Comparison of ENCODE assay signal across 15 cellular contexts in genomic region chr10:113080061-113080460, GRCh38.
DNase-seq lines count a peak whose midpoint lies in the region; ATAC-seq and TF ChIP-seq lines count a peak whose summit lies in the region.
"Had no signal": no experiment of that assay in that cellular context is flagged by ENCODE, and none has a peak within 500 bp of the region (broad histone marks: within the 10 kb centered on the region; RNA-seq: fewer than 3 reads in every experiment).

No MANE protein-coding gene starts in this region.

- H3K36me3 Mint-ChIP-seq in GM23338 (ENCODE audit: low read depth) (peaks cover 11% of the 10 kb centered on the region; the same call in 2 of the 3 replicates), natural killer cell (no peaks in the 10 kb centered on the region)
- H3K36me3 Mint-ChIP-seq in stimulated activated memory B cell treated with anti-CD40 and anti-IgM and Interleukin-4, amounts not matched to agents 10 μg/mL and 1 μg/mL and 100 μg/mL, for 72 hours = no peaks in the 10 kb centered on the region
- H3K36me3 Mint-ChIP-seq: CD4-positive, CD25-positive, alpha-beta regulatory T cell had no signal

- peaks cover 76% of the 10 kb centered on the region for H3K4me1 Mint-ChIP-seq in GM23338
- no peaks in the 10 kb centered on the region for H3K4me1 Mint-ChIP-seq in natural killer cell
- no peaks in the 10 kb centered on the region for H3K4me1 Mint-ChIP-seq in stimulated activated memory B cell treated with anti-CD40 and anti-IgM and Interleukin-4, amounts not matched to agents 10 μg/mL and 1 μg/mL and 100 μg/mL, for 72 hours
- H3K4me1 Mint-ChIP-seq: CD4-positive, CD25-positive, alpha-beta regulatory T cell had no signal

- no TSS peak for BruUV-seq in Panc1 (replicated peaks; lab: Mats Ljungman, UMichigan)

- peak overlapping the region; percentile 37 for H3K4me2 ChIP-seq in GM23338

- H3K9me3 Mint-ChIP-seq in GM23338 = no peaks in the 10 kb centered on the region
- no peaks in the 10 kb centered on the region for H3K9me3 Mint-ChIP-seq in natural killer cell
- H3K9me3 Mint-ChIP-seq in stimulated activated memory B cell treated with anti-CD40 and anti-IgM and Interleukin-4, amounts not matched to agents 10 μg/mL and 1 μg/mL and 100 μg/mL, for 72 hours = no peaks in the 10 kb centered on the region
- H3K9me3 Mint-ChIP-seq: CD4-positive, CD25-positive, alpha-beta regulatory T cell had no signal

- in situ Hi-C loops in Panc1 (cut with HindIII; ENCODE audit: low pct_unique_long_range_greater_than_20kb, low sequenced_read_pairs) = no loop called here

- peak overlapping the region in 1 of 5 donors; percentile 41 for H3K9ac ChIP-seq in subcutaneous abdominal adipose tissue (ENCODE audit: low read length in 5 of 5)

- TF ChIP-seq CTCF in GM23338 (conservative IDR thresholded peaks at IDR 0.05; ENCODE audit: low read depth in 2 of 2) (no peak), Panc1 (IDR thresholded peaks at IDR 0.05) (no peak), natural killer cell (IDR thresholded peaks at IDR 0.05) (no peak)

- POLR2A ChIA-PET in Panc1 (lab: Charles Lee) = no interaction called here

- H3K27ac Mint-ChIP-seq in GM23338 (peak overlapping the region; percentile 54; the same call in 1 of the 2 replicates), natural killer cell (no peak overlapping the region)
- no peak overlapping the region for H3K27ac Mint-ChIP-seq in stimulated activated memory B cell treated with anti-CD40 and anti-IgM and Interleukin-4, amounts not matched to agents 10 μg/mL and 1 μg/mL and 100 μg/mL, for 72 hours
- H3K27ac Mint-ChIP-seq: CD4-positive, CD25-positive, alpha-beta regulatory T cell had no signal

- H3K9me3 ChIP-seq in Panc1 (ENCODE audit: control insufficient read depth, insufficient read depth, low read depth, low read length) (no peaks in the 10 kb centered on the region), subcutaneous abdominal adipose tissue (ENCODE audit: control insufficient read depth in 5 of 5, low read length in 5 of 5) (no peaks in the 10 kb centered on the region)

- peaks cover 63% of the 10 kb centered on the region for H3K4me1 ChIP-seq in GM23338 (ENCODE audit: insufficient read depth)
- H3K4me1 ChIP-seq in Panc1 (ENCODE audit: control insufficient read depth, insufficient read depth, low read length) = peaks cover 68% of the 10 kb centered on the region
- H3K4me1 ChIP-seq in subcutaneous abdominal adipose tissue (ENCODE audit: control insufficient read depth in 5 of 5, insufficient read depth in 5 of 5, low read length in 5 of 5) = peaks cover 0 to 18% (median 17%) of the 10 kb centered on the region in 5 donors

- H3K79me2 ChIP-seq in GM23338 (replicated peaks; ENCODE audit: insufficient read depth) = peaks cover 96% of the 10 kb centered on the region

- H3K27me3 ChIP-seq in GM23338 (ENCODE audit: insufficient read depth) (no peaks in the 10 kb centered on the region), Panc1 (ENCODE audit: control insufficient read depth, insufficient read depth, low read length) (no peaks in the 10 kb centered on the region), subcutaneous abdominal adipose tissue (ENCODE audit: control insufficient read depth in 5 of 5, insufficient read depth in 4 of 5, low read length in 5 of 5) (no peaks in the 10 kb centered on the region)

- H3K27me3 Mint-ChIP-seq in GM23338 (ENCODE audit: insufficient read depth, low read depth, poor library complexity) = peaks cover 15% of the 10 kb centered on the region
- H3K27me3 Mint-ChIP-seq in natural killer cell (ENCODE audit: low read depth in 2 of 2) = no peaks in the 10 kb centered on the region
- no peaks in the 10 kb centered on the region for H3K27me3 Mint-ChIP-seq in stimulated activated memory B cell treated with anti-CD40 and anti-IgM and Interleukin-4, amounts not matched to agents 10 μg/mL and 1 μg/mL and 100 μg/mL, for 72 hours

- peaks cover 7% of the 10 kb centered on the region; the same call in 1 of the 2 replicates for H3F3A ChIP-seq in GM23338 (replicated peaks; ENCODE audit: low read depth)

- CTCF ChIA-PET in Panc1 (lab: Charles Lee) = no interaction called here

- ATAC-seq in GM23338 (peak; percentile 27), Panc1 (no peak), natural killer cell (no peak)
- no peak for ATAC-seq in stimulated activated memory B cell treated with anti-CD40 and anti-IgM and Interleukin-4, amounts not matched to agents 10 μg/mL and 1 μg/mL and 100 μg/mL, for 72 hours
- ATAC-seq: Right ventricle myocardium inferior had no signal

- intact Hi-C loops in Panc1 (cut with micrococcal nuclease; ENCODE audit: unreplicated experiment) (no loop called here), natural killer cell (cut with micrococcal nuclease) (no loop called here)

- DNase-seq in GM23338 (ENCODE audit: low spot score) (no peak), Panc1 (ENCODE audit: low read depth, low spot score) (no peak), fibroblast of peridontal ligament (ENCODE audit: extremely low read depth) (peak; percentile 31), natural killer cell (no peak)
- no peak for DNase-seq in stimulated activated CD4-positive, alpha-beta T cell treated with anti-CD3 and anti-CD28 coated beads, Interleukin-4, amount 100 ng/mL, for 1 hour
- DNase-seq: CD4-positive, CD25-positive, alpha-beta regulatory T cell; DMS79; H7; Kasumi-1; NCI-H1417; NCI-H187; NCI-H446 had no signal

- H3K9me2 ChIP-seq in GM23338 (ENCODE audit: insufficient read depth) = no peaks in the 10 kb centered on the region

- H3K36me3 ChIP-seq in GM23338 (ENCODE audit: insufficient read depth) = no peaks in the 10 kb centered on the region
- 0 out of 2 replicates have a peak, but pooled peaks cover 3% of the 10 kb centered on the region for H3K36me3 ChIP-seq in Panc1 (ENCODE audit: control insufficient read depth, insufficient read depth, low read length)
- peaks cover 0 to 11% (median 3%) of the 10 kb centered on the region in 5 donors for H3K36me3 ChIP-seq in subcutaneous abdominal adipose tissue (ENCODE audit: control insufficient read depth in 5 of 5, insufficient read depth in 5 of 5, low read length in 5 of 5)

- H3K27ac ChIP-seq in GM23338 (ENCODE audit: low read depth) = peak overlapping the region; percentile 82
- peak overlapping the region; percentile 83 for H3K27ac ChIP-seq in Panc1 (ENCODE audit: low read length)
- peak overlapping the region; percentile 8 for H3K27ac ChIP-seq in subcutaneous abdominal adipose tissue (ENCODE audit: low read depth, low read length)

- H3K4me3 Mint-ChIP-seq in GM23338 (no peak overlapping the region), natural killer cell (no peak overlapping the region)
- H3K4me3 Mint-ChIP-seq in stimulated activated memory B cell treated with anti-CD40 and anti-IgM and Interleukin-4, amounts not matched to agents 10 μg/mL and 1 μg/mL and 100 μg/mL, for 72 hours = no peak overlapping the region
- H3K4me3 Mint-ChIP-seq: CD4-positive, CD25-positive, alpha-beta regulatory T cell had no signal

- no peak overlapping the region for H2AFZ ChIP-seq in GM23338

- no peak overlapping the region for H3K4me3 ChIP-seq in GM23338
- no peak overlapping the region for H3K4me3 ChIP-seq in Panc1 (ENCODE audit: low read depth in 2 of 2, low read length in 2 of 2)
- no peak overlapping the region for H3K4me3 ChIP-seq in subcutaneous abdominal adipose tissue (ENCODE audit: low read depth in 1 of 5, low read length in 5 of 5)

- peaks cover 41% of the 10 kb centered on the region for H4K20me1 ChIP-seq in GM23338 (replicated peaks; ENCODE audit: insufficient read depth)

TF ChIP-seq in GM23338, 12 proteins besides CTCF, POLR2A, EP300 and RAD21 (continues in another document):
- TF ChIP-seq ZNF114 (CRISPR knock-in tag; IDR thresholded peaks at IDR 0.05) (no peak), ZNF331 (CRISPR knock-in tag; IDR thresholded peaks at IDR 0.05; ENCODE audit: low read depth) (no peak), NANOG (IDR thresholded peaks at IDR 0.05; ENCODE audit: borderline replicate concordance) (no peak), ETS1 (IDR thresholded peaks at IDR 0.05) (no peak), REST (IDR thresholded peaks at IDR 0.05; ENCODE audit: unreplicated experiment) (no peak), JUNB (IDR thresholded peaks at IDR 0.05; ENCODE audit: unreplicated experiment) (no peak), EZH2 (IDR thresholded peaks at IDR 0.05; ENCODE audit: low read depth, unreplicated experiment) (no peak), STAT1 (IDR thresholded peaks at IDR 0.05; ENCODE audit: unreplicated experiment) (no peak), EZH2phosphoT487 (IDR thresholded peaks at IDR 0.05; ENCODE audit: unreplicated experiment) (no peak)

Comparison
In these comparisons a context has a peak if more than half of its experiments do, and no peak if none do; other contexts are left out.
1. H3K27ac ChIP-seq: peak in every context shown above with its lines; median percentile 83 in Panc1; 82 in GM23338; 8 in subcutaneous abdominal adipose tissue.